ENCODE assay signal across 17 cellular contexts in the genomic region with DNA sequence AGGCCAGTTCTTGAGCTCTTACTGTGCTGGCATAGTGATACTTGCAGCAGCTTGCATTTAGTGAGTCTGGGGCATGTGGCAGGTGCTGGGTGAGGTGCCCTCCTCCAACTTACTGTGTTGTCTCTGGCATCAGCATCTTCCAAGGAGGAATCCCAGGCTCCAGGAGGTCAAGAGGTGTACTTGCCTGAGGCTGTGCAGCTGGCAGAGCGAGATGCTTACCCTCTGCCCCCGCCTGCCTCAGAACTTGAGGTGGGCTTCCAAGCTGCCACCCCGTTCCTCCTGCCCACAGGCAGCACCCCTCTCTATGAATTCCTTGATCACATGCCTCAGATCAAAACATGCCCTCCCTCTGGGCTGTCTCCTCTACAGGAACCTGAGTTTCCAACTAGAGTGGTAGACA.
DNase-seq lines count a peak whose midpoint lies in the region; ATAC-seq and TF ChIP-seq lines count a peak whose summit lies in the region.
"Had no signal": no experiment of that assay in that cellular context is flagged by ENCODE, and none has a peak within 500 bp of the region (broad histone marks: within the 10 kb centered on the region; RNA-seq: fewer than 3 reads in every experiment).

No MANE protein-coding gene starts in this region.

- no peaks in the 10 kb centered on the region for H3K36me3 Mint-ChIP-seq in CD8-positive, alpha-beta T cell
- H3K36me3 Mint-ChIP-seq in naive thymus-derived CD8-positive, alpha-beta T cell: peaks cover 0 to 7% (median 1%) of the 10 kb centered on the region in 3 donors
- H3K36me3 Mint-ChIP-seq: CD4-positive, CD25-positive, alpha-beta regulatory T cell had no signal

- H3K27me3 Mint-ChIP-seq in CD8-positive, alpha-beta T cell (ENCODE audit: low read depth): no peaks in the 10 kb centered on the region
- no peaks in the 10 kb centered on the region for H3K27me3 Mint-ChIP-seq in naive thymus-derived CD8-positive, alpha-beta T cell
- H3K27me3 Mint-ChIP-seq: CD4-positive, CD25-positive, alpha-beta regulatory T cell; CD8-positive, alpha-beta memory T cell had no signal

- no peak overlapping the region for H3K4me3 Mint-ChIP-seq in CD8-positive, alpha-beta T cell
- no peak overlapping the region for H3K4me3 Mint-ChIP-seq in naive thymus-derived CD8-positive, alpha-beta T cell
- H3K4me3 Mint-ChIP-seq: CD4-positive, CD25-positive, alpha-beta regulatory T cell; CD8-positive, alpha-beta memory T cell; GM23338; HFFc6 had no signal

- intact Hi-C loops in CD8-positive, alpha-beta T cell (cut with DNase I, micrococcal nuclease): no loop called here

- no peaks in the 10 kb centered on the region for H3K27me3 ChIP-seq in CD8-positive, alpha-beta T cell (ENCODE audit: insufficient read depth, low read length)

- ATAC-seq in CD8-positive, alpha-beta T cell: no peak
- ATAC-seq in naive thymus-derived CD8-positive, alpha-beta T cell: no peak
- ATAC-seq: GM12878 had no signal

- no peaks in the 10 kb centered on the region for H3K9me3 Mint-ChIP-seq in CD8-positive, alpha-beta T cell
- H3K9me3 Mint-ChIP-seq in naive thymus-derived CD8-positive, alpha-beta T cell: no peaks in the 10 kb centered on the region
- H3K9me3 Mint-ChIP-seq: CD4-positive, CD25-positive, alpha-beta regulatory T cell; CD8-positive, alpha-beta memory T cell; GM23338; HFFc6 had no signal

- H3K27ac Mint-ChIP-seq in CD8-positive, alpha-beta T cell: peak overlapping the region; percentile 78
- H3K27ac Mint-ChIP-seq in naive thymus-derived CD8-positive, alpha-beta T cell: peak overlapping the region in 6 of 10 donors; percentile 53 to 80 (median 63)
- H3K27ac Mint-ChIP-seq: CD8-positive, alpha-beta memory T cell; GM23338; HFFc6 had no signal

- no peaks in the 10 kb centered on the region for H3K9me3 ChIP-seq in CD8-positive, alpha-beta T cell (ENCODE audit: low read length)
- H3K9me3 ChIP-seq: HAP-1 had no signal

- TF ChIP-seq CTCF in CD8-positive, alpha-beta T cell (IDR thresholded peaks at IDR 0.05): no peak
- no peak for TF ChIP-seq CTCF in VCaP (conservative IDR thresholded peaks at IDR 0.05)

- CTCF ChIA-PET in CD8-positive, alpha-beta T cell (lab: Charles Lee): interaction anchor here (1.5 kb wide), 1 partner anchor 13 kb away, joined by 3 read pairs; no protein-coding TSS in a partner anchor

- H3K4me1 Mint-ChIP-seq in CD8-positive, alpha-beta T cell (ENCODE audit: low read depth): peaks cover 45% of the 10 kb centered on the region
- H3K4me1 Mint-ChIP-seq in naive thymus-derived CD8-positive, alpha-beta T cell: peaks cover 23 to 58% (median 47%) of the 10 kb centered on the region in 4 donors

- H3K36me3 ChIP-seq in CD8-positive, alpha-beta T cell (ENCODE audit: insufficient read depth, low read length): no peaks in the 10 kb centered on the region
- H3K36me3 ChIP-seq: HAP-1 had no signal

- POLR2A ChIA-PET in CD8-positive, alpha-beta T cell (lab: Charles Lee): interaction anchor here (1.5 kb wide), 1 partner anchor 83 kb away, joined by 3 read pairs; no protein-coding TSS in a partner anchor
- POLR2A ChIA-PET in naive thymus-derived CD8-positive, alpha-beta T cell (lab: Charles Lee): interaction anchor here (1.6 kb wide), 1 partner anchor 79 kb away, joined by 5 read pairs; no protein-coding TSS in a partner anchor

- H3K4me3 ChIP-seq in CD8-positive, alpha-beta T cell (ENCODE audit: low read depth, low read length): no peak overlapping the region
- H3K4me3 ChIP-seq: GM12878, GM23338, HAP-1 had no signal

- no peak for DNase-seq in CD8-positive, alpha-beta T cell
- DNase-seq in naive thymus-derived CD8-positive, alpha-beta T cell: no peak
- no peak for DNase-seq in glomerular visceral epithelial cell (ENCODE audit: extremely low spot score)
- DNase-seq in MV-4-11 (lab: John Stamatoyannopoulos, UW): no peak
- DNase-seq in NCI-H345 (lab: John Stamatoyannopoulos, UW): no peak
- DNase-seq: C1 segment of cervical spinal cord; CD4-positive, CD25-positive, alpha-beta regulatory T cell; CD8-positive, alpha-beta memory T cell; DMS 273 treated with DMSO at 0.1 percent for 48 hours; DMS79; EL; GDM1; HFFc6 had no signal

- peaks cover 12% of the 10 kb centered on the region for H3K4me1 ChIP-seq in CD8-positive, alpha-beta T cell (ENCODE audit: insufficient read depth, low read length)
- H3K4me1 ChIP-seq: HAP-1 had no signal

- no peak overlapping the region for H3K27ac ChIP-seq in CD8-positive, alpha-beta T cell (ENCODE audit: low read depth, low read length)
- H3K27ac ChIP-seq in VCaP: peak overlapping the region; percentile 71
